Comparison of ENCODE assay signal across 20 cellular contexts in genomic region chr11:112769573-112769972, GRCh38.
DNase-seq lines count a peak whose midpoint lies in the region; ATAC-seq and TF ChIP-seq lines count a peak whose summit lies in the region.
"Had no signal": no experiment of that assay in that cellular context is flagged by ENCODE, and none has a peak within 500 bp of the region (broad histone marks: within the 10 kb centered on the region; RNA-seq: fewer than 3 reads in every experiment).

No MANE protein-coding gene starts in this region.

- H3K4me3 ChIP-seq in breast epithelium (no peak overlapping the region), mammary epithelial cell (replicated peaks in 1 of 3; ENCODE audit: insufficient read depth in 1 of 3, low read depth in 2 of 3, low read length in 3 of 3) (no peak overlapping the region), right cardiac atrium (ENCODE audit: low read length) (no peak overlapping the region), mucosa of descending colon (no peak overlapping the region)
- H3K4me3 ChIP-seq: GM23248, HAP-1, PC-9 had no signal

- TF ChIP-seq POLR2A in breast epithelium (IDR thresholded peaks at IDR 0.05), result no peak

- 66% methylated on average over 4 of the region's 4 CpGs for WGBS in mammary epithelial cell (ENCODE audit: low coverage, missing lambda C conversion rate)
- 43% methylated on average over 4 of the region's 4 CpGs for WGBS in right cardiac atrium

- no peaks in the 10 kb centered on the region for H3K27me3 ChIP-seq in breast epithelium
- H3K27me3 ChIP-seq in mammary epithelial cell (ENCODE audit: insufficient read depth, low read length), result peaks cover 3% of the 10 kb centered on the region
- no peaks in the 10 kb centered on the region for H3K27me3 ChIP-seq in right cardiac atrium (ENCODE audit: control insufficient read depth, insufficient read depth)

- H2AFZ ChIP-seq in mammary epithelial cell (ENCODE audit: low read depth, low read length), result no peak overlapping the region
- H2AFZ ChIP-seq: GM23248, PC-9 had no signal

- in situ Hi-C loops in mammary epithelial cell (cut with MboI; ENCODE audit: low sequenced_read_pairs in 2 of 2), result no loop called here

- no peaks in the 10 kb centered on the region for H3K79me2 ChIP-seq in mammary epithelial cell (ENCODE audit: insufficient read depth, low read length)

- H3K4me2 ChIP-seq in mammary epithelial cell (ENCODE audit: insufficient read depth, low read depth, low read length), result no peak overlapping the region
- H3K4me2 ChIP-seq: PC-9 had no signal

- no peak overlapping the region for H3K9ac ChIP-seq in mammary epithelial cell (ENCODE audit: insufficient read depth, low read length)
- H3K9ac ChIP-seq: GM23248 had no signal

- dilution Hi-C loops in mammary epithelial cell (cut with HindIII; ENCODE audit: low sequenced_read_pairs), result no loop called here

- H3K9me3 ChIP-seq in breast epithelium, result no peaks in the 10 kb centered on the region
- H3K9me3 ChIP-seq in mammary epithelial cell (replicated peaks; ENCODE audit: insufficient read depth, low read length), result no peaks in the 10 kb centered on the region
- no peaks in the 10 kb centered on the region for H3K9me3 ChIP-seq in right cardiac atrium (ENCODE audit: control insufficient read depth, low read length)
- H3K9me3 ChIP-seq in mucosa of descending colon, result no peaks in the 10 kb centered on the region
- H3K9me3 ChIP-seq: HAP-1 had no signal

- no peaks in the 10 kb centered on the region for H4K20me1 ChIP-seq in mammary epithelial cell (ENCODE audit: insufficient read depth, low read length)

- peak overlapping the region; percentile 68 to 83 for H3K27ac ChIP-seq in breast epithelium
- H3K27ac ChIP-seq in mammary epithelial cell (ENCODE audit: insufficient read depth, low read depth, low read length), result no peak overlapping the region
- H3K27ac ChIP-seq in right cardiac atrium (ENCODE audit: low read length), result peak overlapping the region; percentile 13
- H3K27ac ChIP-seq in substantia nigra (ENCODE audit: low read depth, low read length, poor library complexity, severe bottlenecking), result peak overlapping the region; percentile 94
- H3K27ac ChIP-seq: GM23248, PC-9 had no signal

- DNase-seq in breast epithelium (ENCODE audit: low spot score in 2 of 2), result no peak
- DNase-seq in mammary epithelial cell, result no peak
- no peak for DNase-seq in Right ventricle myocardium superior
- no peak for DNase-seq in right cardiac atrium
- peak in 1 of 49 donors; percentile 16 for DNase-seq in substantia nigra (lab: John Stamatoyannopoulos, UW)
- no peak for DNase-seq in GDM1 (lab: John Stamatoyannopoulos, UW)
- no peak for DNase-seq in stimulated activated naive CD4-positive, alpha-beta T cell (lab: John Stamatoyannopoulos, UW)
- DNase-seq in mucosa of descending colon, result no peak
- DNase-seq: 8988T; CD4-positive, CD25-positive, alpha-beta regulatory T cell; DMS153; GF-D8; GM23248; Karpas-422; NCI-H1436; NCI-H1930; NCI-H226; NCI-H524 treated with DMSO at 0.1 percent for 48 hours; PC-9 had no signal

- TF ChIP-seq CTCF in breast epithelium (IDR thresholded peaks at IDR 0.05), result no peak
- no peak for TF ChIP-seq CTCF in mammary epithelial cell (conservative IDR thresholded peaks at IDR 0.05 in 1 of 2, IDR thresholded peaks at IDR 0.05 in 1 of 2; ENCODE audit: extremely low read depth in 1 of 2, insufficient read depth in 1 of 2, low read depth in 1 of 2, low read length in 2 of 2)
- no peak for TF ChIP-seq CTCF in mucosa of descending colon (IDR thresholded peaks at IDR 0.05)

- CTCF ChIA-PET in mammary epithelial cell (lab: Charles Lee; ENCODE audit: low non-redundant PET), result no interaction called here

- intact Hi-C loops in breast epithelium (cut with DNase I; ENCODE audit: low total_unique reads), result no loop called here
- intact Hi-C loops in mammary epithelial cell (cut with micrococcal nuclease), result no loop called here
- intact Hi-C loops in Right ventricle myocardium superior (cut with DNase I), result no loop called here
- intact Hi-C loops in right cardiac atrium (cut with DNase I), result no loop called here
- intact Hi-C loops in mucosa of descending colon (cut with DNase I, micrococcal nuclease), result no loop called here

- H3K36me3 ChIP-seq in breast epithelium, result no peaks in the 10 kb centered on the region
- no peaks in the 10 kb centered on the region for H3K36me3 ChIP-seq in mammary epithelial cell (ENCODE audit: insufficient read depth, low read length)
- H3K36me3 ChIP-seq in mucosa of descending colon (ENCODE audit: low read depth), result no peaks in the 10 kb centered on the region
- H3K36me3 ChIP-seq: HAP-1 had no signal

- ATAC-seq in Right ventricle myocardium superior (ENCODE audit: poor library complexity), result peak; percentile 60
- peak; percentile 21 to 56 for ATAC-seq in right cardiac atrium
- ATAC-seq in mucosa of descending colon, result no peak

- BruUV-seq in mammary epithelial cell (replicated peaks; lab: Mats Ljungman, UMichigan), result no TSS peak

- H3K4me1 ChIP-seq in breast epithelium (no peaks in the 10 kb centered on the region), mammary epithelial cell (ENCODE audit: insufficient read depth, low read length) (no peaks in the 10 kb centered on the region), right cardiac atrium (ENCODE audit: control insufficient read depth, insufficient read depth, low read length) (no peaks in the 10 kb centered on the region), mucosa of descending colon (ENCODE audit: low read depth) (no peaks in the 10 kb centered on the region)
- H3K4me1 ChIP-seq: HAP-1 had no signal
